Comparison of ENCODE assay signal across 10 cellular contexts in genomic region chr3:149620291-149621020, GRCh38. TPM values are rescaled to one million over a fixed set of nuclear protein-coding genes. Genes with fewer than 3 reads are reported as not detected.
DNase-seq lines count a peak whose midpoint lies in the region; ATAC-seq and TF ChIP-seq lines count a peak whose summit lies in the region.
"Had no signal": no experiment of that assay in that cellular context is flagged by ENCODE, and none has a peak within 500 bp of the region (broad histone marks: within the 10 kb centered on the region; RNA-seq: fewer than 3 reads in every experiment).

No MANE protein-coding gene starts in this region.

- peaks cover 0 to 4% (median 0%) of the 10 kb centered on the region in 4 donors for H3K4me1 Mint-ChIP-seq in naive thymus-derived CD8-positive, alpha-beta T cell
- no peaks in the 10 kb centered on the region for H3K4me1 Mint-ChIP-seq in stimulated activated naive B cell treated with anti-CD40 and anti-IgM and Interleukin-4, amounts not matched to agents 10 μg/mL and 1 μg/mL and 100 μg/mL, for 72 hours

- CTCF ChIA-PET in AG04450 (lab: Charles Lee), result interaction anchor here (0.8 to 1.5 kb wide), 2 partner anchors 8 to 51 kb away, joined by 4 read pairs; no protein-coding TSS in a partner anchor

- peak; percentile 46 for ATAC-seq in GM19043 (IDR thresholded peaks at IDR 0.05; ENCODE audit: low read depth, unreplicated experiment)
- no peak for ATAC-seq in naive thymus-derived CD8-positive, alpha-beta T cell
- no peak for ATAC-seq in stimulated activated naive B cell treated with anti-CD40 and anti-IgM and Interleukin-4, amounts not matched to agents 10 μg/mL and 1 μg/mL and 100 μg/mL, for 72 hours (replicated peaks)

- H3K36me3 Mint-ChIP-seq in naive thymus-derived CD8-positive, alpha-beta T cell, result no peaks in the 10 kb centered on the region
- H3K36me3 Mint-ChIP-seq in stimulated activated naive B cell treated with anti-CD40 and anti-IgM and Interleukin-4, amounts not matched to agents 10 μg/mL and 1 μg/mL and 100 μg/mL, for 72 hours, result no peaks in the 10 kb centered on the region

- peak overlapping the region in 1 of 10 donors; percentile 8 for H3K27ac Mint-ChIP-seq in naive thymus-derived CD8-positive, alpha-beta T cell
- no peak overlapping the region for H3K27ac Mint-ChIP-seq in stimulated activated naive B cell treated with anti-CD40 and anti-IgM and Interleukin-4, amounts not matched to agents 10 μg/mL and 1 μg/mL and 100 μg/mL, for 72 hours

- peak overlapping the region; percentile 49 for H3K27ac ChIP-seq in AG04450 (ENCODE audit: low read depth, low read length)

- no peak overlapping the region for H3K4me3 Mint-ChIP-seq in naive thymus-derived CD8-positive, alpha-beta T cell
- H3K4me3 Mint-ChIP-seq in stimulated activated naive B cell treated with anti-CD40 and anti-IgM and Interleukin-4, amounts not matched to agents 10 μg/mL and 1 μg/mL and 100 μg/mL, for 72 hours, result no peak overlapping the region

- H3K9me3 ChIP-seq in AG04450 (ENCODE audit: control insufficient read depth, insufficient read depth, low read length), result no peaks in the 10 kb centered on the region

- POLR2A ChIA-PET in AG04450 (lab: Yijun Ruan, JAX), result interaction anchor here (0.6 to 2.2 kb wide), 2 partner anchors 9 to 38 kb away, joined by 4 to 8 read pairs; partner anchors contain the start of gene WWTR1
- POLR2A ChIA-PET in naive thymus-derived CD8-positive, alpha-beta T cell (lab: Charles Lee), result no interaction called here

- H3K27me3 ChIP-seq in AG04450 (ENCODE audit: control insufficient read depth, insufficient read depth, low read length), result no peaks in the 10 kb centered on the region

- H3K27me3 Mint-ChIP-seq in naive thymus-derived CD8-positive, alpha-beta T cell, result peaks cover 7 to 23% (median 12%) of the 10 kb centered on the region in 5 donors
- H3K27me3 Mint-ChIP-seq in stimulated activated naive B cell treated with anti-CD40 and anti-IgM and Interleukin-4, amounts not matched to agents 10 μg/mL and 1 μg/mL and 100 μg/mL, for 72 hours, result peaks cover 23 to 26% of the 10 kb centered on the region in 2 donors

- no peak for TF ChIP-seq CTCF in AG04450 (IDR thresholded peaks at IDR 0.05; ENCODE audit: low read depth, low read length)

- no peaks in the 10 kb centered on the region for H3K9me3 Mint-ChIP-seq in naive thymus-derived CD8-positive, alpha-beta T cell
- H3K9me3 Mint-ChIP-seq in stimulated activated naive B cell treated with anti-CD40 and anti-IgM and Interleukin-4, amounts not matched to agents 10 μg/mL and 1 μg/mL and 100 μg/mL, for 72 hours, result no peaks in the 10 kb centered on the region

- no peak overlapping the region for H3K4me3 ChIP-seq in AG04450 (ENCODE audit: low read depth, low read length)

- DNase-seq in AG04450 (ENCODE audit: low read depth, low spot score), result peak; percentile 32
- DNase-seq in HS-27A (ENCODE audit: low read depth), result peak; percentile 48
- peak; percentile 45 for DNase-seq in fibroblast of gingiva (ENCODE audit: low read depth)
- no peak for DNase-seq in NCI-H2171 (lab: John Stamatoyannopoulos, UW)
- no peak for DNase-seq in naive thymus-derived CD8-positive, alpha-beta T cell
- DNase-seq in stimulated activated naive B cell treated with anti-CD40 and anti-IgM and Interleukin-4, amounts not matched to agents 10 μg/mL and 1 μg/mL and 100 μg/mL, for 72 hours, result no peak
- DNase-seq in stimulated activated CD4-positive, alpha-beta T cell treated with anti-CD3 and anti-CD28 coated beads, Interleukin-4, amount 100 ng/mL, for 1 hour, result no peak
- DNase-seq: DND-41, retina had no signal

RNA-seq across cellular contexts. Expression of gene WWTR1, which starts 37.4 kb away (rescaled TPM):
- polyA plus RNA-seq in AG04450 (2011; rRNA removed), result 161 and 164 TPM in 2 replicates
- 209 and 230 TPM in 2 replicates for polyA minus RNA-seq in AG04450 (2011; rRNA and poly(A)+ RNA removed)
- under 1 TPM; 0.57 to 0.58 TPM for total RNA-seq in naive thymus-derived CD8-positive, alpha-beta T cell
- polyA plus RNA-seq in naive thymus-derived CD8-positive, alpha-beta T cell, result under 1 TPM; 0.06 to 0.37 (median 0.10) TPM

Comparison
In these comparisons a context has a peak if more than half of its experiments do, and no peak if none do; other contexts are left out.
1. DNase-seq: peak in AG04450 (single experiment), HS-27A (single experiment) and fibroblast of gingiva (single experiment); none in NCI-H2171 (single experiment), naive thymus-derived CD8-positive, alpha-beta T cell (0 of 10), stimulated activated naive B cell treated with anti-CD40 and anti-IgM and Interleukin-4, amounts not matched to agents 10 μg/mL and 1 μg/mL and 100 μg/mL, for 72 hours (single experiment) and stimulated activated CD4-positive, alpha-beta T cell treated with anti-CD3 and anti-CD28 coated beads, Interleukin-4, amount 100 ng/mL, for 1 hour (single experiment).
2. RNA of gene WWTR1, which starts 37.4 kb away (polyA plus RNA-seq): 161 to 164 TPM in AG04450; 0.06 to 0.37 TPM in naive thymus-derived CD8-positive, alpha-beta T cell; every median in the first group is over 100 times any median in the second.